Comparison of ENCODE assay signal across 7 cellular contexts in the genomic region with DNA sequence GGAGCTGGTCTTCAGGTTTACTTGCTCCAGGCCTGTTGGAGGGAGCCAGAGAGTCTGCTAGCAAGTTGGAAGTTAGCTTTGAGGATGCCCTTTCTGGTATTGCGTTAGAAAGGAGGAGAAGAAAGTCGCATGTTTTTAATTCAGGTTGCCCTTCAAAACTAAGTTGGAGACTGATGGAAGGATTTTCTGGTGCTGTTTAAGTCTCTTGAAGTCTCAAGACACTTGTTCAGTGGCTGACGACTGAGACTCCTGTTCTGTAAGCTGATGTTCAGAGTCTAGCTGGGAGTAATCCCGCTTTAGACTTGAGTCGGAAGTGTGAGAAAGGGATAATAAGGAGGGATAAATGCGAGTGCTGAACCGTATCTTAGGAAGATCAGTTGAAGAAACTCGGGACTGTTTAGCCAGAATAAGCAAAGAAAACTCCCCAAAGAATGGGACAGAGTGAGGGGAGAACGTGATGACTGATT. TPM values are rescaled to one million over a fixed set of nuclear protein-coding genes. Genes with fewer than 3 reads are reported as not detected.
A peak's percentile ranks its signal among the peaks of the same experiment; 100 is the strongest.
DNase-seq lines count a peak whose midpoint lies in the region; ATAC-seq and TF ChIP-seq lines count a peak whose summit lies in the region.

No MANE protein-coding gene starts in this region.

- ATAC-seq in GM19467 (IDR thresholded peaks at IDR 0.05; ENCODE audit: unreplicated experiment), result no peak
- no peak for ATAC-seq in GM19452 (IDR thresholded peaks at IDR 0.05; ENCODE audit: unreplicated experiment)
- no peak for ATAC-seq in HG02798 (IDR thresholded peaks at IDR 0.05; ENCODE audit: poor library complexity, unreplicated experiment)

- TF ChIP-seq CTCF in GM12875 (IDR thresholded peaks at IDR 0.05; ENCODE audit: borderline replicate concordance, insufficient read depth, low read depth, low read length) (no peak), dorsolateral prefrontal cortex (IDR thresholded peaks at IDR 0.05 in 54 of 56, conservative IDR thresholded peaks at IDR 0.05 in 2 of 56; ENCODE audit: low read depth in 1 of 56, partially characterized antibody in 56 of 56) (no peak)

- peaks cover 23% of the 10 kb centered on the region for H3K4me1 ChIP-seq in muscle layer of colon (ENCODE audit: insufficient read depth, low read length)

- H3K4me3 ChIP-seq in GM12875 (ENCODE audit: low read depth, low read length), result peak overlapping the region; percentile 96
- H3K4me3 ChIP-seq in dorsolateral prefrontal cortex, result peak overlapping the region; percentile 52 to 99 (median 90)
- peak overlapping the region; percentile 51 to 79 for H3K4me3 ChIP-seq in muscle layer of colon (ENCODE audit: low read depth in 1 of 2, low read length in 2 of 2)

- peak overlapping the region in 48 of 59 donors; percentile 26 to 94 (median 84) for H3K27ac ChIP-seq in dorsolateral prefrontal cortex
- peak overlapping the region; percentile 83 for H3K27ac ChIP-seq in muscle layer of colon (ENCODE audit: low read depth, low read length)

- peak overlapping the region; percentile 21 for H3K9ac ChIP-seq in muscle layer of colon (ENCODE audit: low read length)

- H3K36me3 ChIP-seq in muscle layer of colon (ENCODE audit: insufficient read depth, low read length), result peaks cover 22% of the 10 kb centered on the region

- no peaks in the 10 kb centered on the region for H3K9me3 ChIP-seq in muscle layer of colon (ENCODE audit: low read length)

- H3K27me3 ChIP-seq in dorsolateral prefrontal cortex (peaks cover 0 to 33% (median 27%) of the 10 kb centered on the region in 45 donors), muscle layer of colon (ENCODE audit: control insufficient read depth in 1 of 2, insufficient read depth in 2 of 2, low read length in 2 of 2) (peaks cover 29 to 30% of the 10 kb centered on the region in 2 donors)

- DNase-seq in NCI-H69 (lab: John Stamatoyannopoulos, UW) (peak; percentile 61), dorsolateral prefrontal cortex (no peak)

- intact Hi-C loops in dorsolateral prefrontal cortex (cut with DNase I), result loop anchor here (2.0 to 10.0 kb wide), 6 partner anchors 97 to 465 kb away; partner anchors contain the start of gene ZNHIT3 (in 1 of the 2)

RNA-seq across cellular contexts. Expression of gene AATF, which starts 0.7 kb away (rescaled TPM):
- total RNA-seq in dorsolateral prefrontal cortex, result 10 to 100 TPM; 23.9 to 55.3 (median 33.6) TPM

RNA-seq across cellular contexts. Expression of gene LHX1, which starts 12.2 kb away (rescaled TPM):
- total RNA-seq in dorsolateral prefrontal cortex, result 1 to 10 TPM in 9 of 120 experiments, under 1 TPM in 32, not detected in 79; 0.14 to 1.8 (median 0.49) TPM
